In the genomic region with DNA sequence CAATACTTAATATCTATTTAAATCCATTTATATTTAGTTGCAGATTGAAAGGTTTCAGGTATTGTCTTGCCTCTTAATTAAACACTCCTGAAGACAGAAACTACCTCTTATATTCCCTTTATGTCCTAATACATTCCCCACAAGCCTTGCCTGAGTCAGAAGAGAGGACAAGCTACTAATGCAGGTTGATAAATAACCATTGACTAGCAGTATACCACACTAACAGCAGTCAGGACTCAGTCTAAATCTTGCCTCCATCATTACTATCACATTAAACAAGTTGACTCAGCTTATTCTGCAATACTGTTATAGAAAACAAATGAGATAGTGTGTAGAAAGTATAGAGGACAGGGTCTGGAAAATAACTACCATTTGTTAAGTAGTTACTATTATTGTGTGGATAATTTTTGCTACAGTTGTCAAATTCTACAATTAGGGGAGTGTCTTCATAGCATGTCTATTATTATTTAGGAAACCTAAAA, we compare ENCODE assay signal across 21 cellular contexts.
"Had no signal": no experiment of that assay in that cellular context is flagged by ENCODE, and none has a peak within 500 bp of the region (broad histone marks: within the 10 kb centered on the region; RNA-seq: fewer than 3 reads in every experiment).

No MANE protein-coding gene starts in this region.

- H3K27ac ChIP-seq: hepatocyte, tibial artery, uterus, VCaP had no signal

- H2AFZ ChIP-seq: hepatocyte had no signal

- H3K27ac Mint-ChIP-seq: activated CD8-positive, alpha-beta T cell treated with anti-CD3 and anti-CD28 coated beads, Interleukin-2, amount 10 ng/mL, durations not matched to agents 7 days and 5 days; activated naive CD8-positive, alpha-beta T cell treated with anti-CD3 and anti-CD28 coated beads, Interleukin-2, amount 10 ng/mL, durations not matched to agents 7 days and 5 days; natural killer cell; stimulated activated memory B cell treated with anti-CD40 and anti-IgM and Interleukin-4, amounts not matched to agents 10 μg/mL and 1 μg/mL and 100 μg/mL, for 72 hours had no signal

- FAIRE-seq: bronchial epithelial cell, endometrium had no signal

- H3K27me3 Mint-ChIP-seq: activated naive CD8-positive, alpha-beta T cell treated with anti-CD3 and anti-CD28 coated beads, Interleukin-2, amount 10 ng/mL, durations not matched to agents 7 days and 5 days; stimulated activated memory B cell treated with anti-CD40 and anti-IgM and Interleukin-4, amounts not matched to agents 10 μg/mL and 1 μg/mL and 100 μg/mL, for 72 hours had no signal

- H3K36me3 ChIP-seq: uterus had no signal

- ATAC-seq: activated CD8-positive, alpha-beta T cell treated with anti-CD3 and anti-CD28 coated beads, Interleukin-2, amount 10 ng/mL, durations not matched to agents 7 days and 5 days; left lobe of liver; natural killer cell; SK-N-SH treated with all-trans-retinoic acid at 6 μM for 48 hours; stimulated activated memory B cell treated with anti-CD40 and anti-IgM and Interleukin-4, amounts not matched to agents 10 μg/mL and 1 μg/mL and 100 μg/mL, for 72 hours had no signal

- H3K9me3 ChIP-seq: tibial artery, uterus had no signal

- H3K4me1 ChIP-seq: tibial artery, uterus had no signal

- H3K4me1 Mint-ChIP-seq: natural killer cell; stimulated activated memory B cell treated with anti-CD40 and anti-IgM and Interleukin-4, amounts not matched to agents 10 μg/mL and 1 μg/mL and 100 μg/mL, for 72 hours had no signal

- H3K4me3 Mint-ChIP-seq: activated CD8-positive, alpha-beta T cell treated with anti-CD3 and anti-CD28 coated beads, Interleukin-2, amount 10 ng/mL, durations not matched to agents 7 days and 5 days; activated naive CD8-positive, alpha-beta T cell treated with anti-CD3 and anti-CD28 coated beads, Interleukin-2, amount 10 ng/mL, durations not matched to agents 7 days and 5 days; natural killer cell; stimulated activated memory B cell treated with anti-CD40 and anti-IgM and Interleukin-4, amounts not matched to agents 10 μg/mL and 1 μg/mL and 100 μg/mL, for 72 hours had no signal

- H3K27me3 ChIP-seq: hepatocyte, tibial artery, uterus had no signal

- DNase-seq: activated CD4-positive, alpha-beta T cell treated with anti-CD3 and anti-CD28 coated beads for 4 hours; activated CD8-positive, alpha-beta memory T cell treated with anti-CD3 and anti-CD28 coated beads, Interleukin-2, amount 50 U/mL, for 4 hours; activated CD8-positive, alpha-beta T cell treated with anti-CD3 and anti-CD28 coated beads, Interleukin-2, amount 10 ng/mL, durations not matched to agents 7 days and 5 days; activated naive CD4-positive, alpha-beta T cell; activated naive CD8-positive, alpha-beta T cell treated with anti-CD3 and anti-CD28 coated beads, Interleukin-2, amount 10 ng/mL, durations not matched to agents 7 days and 5 days; aorta; islet precursor cell; mesenchymal stem cell; natural killer cell; stimulated activated CD4-positive, alpha-beta T cell treated with anti-CD3 and anti-CD28 coated beads, Interleukin-2, amount 100 ng/mL, for 48 hours; T-helper 1 cell; T1000; tibial artery; uterus had no signal

- H3K9me3 Mint-ChIP-seq: activated naive CD8-positive, alpha-beta T cell treated with anti-CD3 and anti-CD28 coated beads, Interleukin-2, amount 10 ng/mL, durations not matched to agents 7 days and 5 days; natural killer cell; stimulated activated memory B cell treated with anti-CD40 and anti-IgM and Interleukin-4, amounts not matched to agents 10 μg/mL and 1 μg/mL and 100 μg/mL, for 72 hours had no signal

- H3K4me3 ChIP-seq: hepatocyte, tibial artery, uterus had no signal

- H3K4me2 ChIP-seq: hepatocyte had no signal
